Comparison of ENCODE assay signal across 15 cellular contexts in genomic region chr7:24835643-24836042, GRCh38.
DNase-seq lines count a peak whose midpoint lies in the region; ATAC-seq and TF ChIP-seq lines count a peak whose summit lies in the region.
"Had no signal": no experiment of that assay in that cellular context is flagged by ENCODE, and none has a peak within 500 bp of the region (broad histone marks: within the 10 kb centered on the region; RNA-seq: fewer than 3 reads in every experiment).

No MANE protein-coding gene starts in this region.

- no peak for DNase-seq in activated naive CD8-positive, alpha-beta T cell treated with anti-CD3 and anti-CD28 coated beads for 36 hours
- DNase-seq in PC-9 (no peak), CD1c-positive myeloid dendritic cell (ENCODE audit: extremely low spot score) (no peak), suprapubic skin (ENCODE audit: low spot score in 2 of 2) (no peak)
- DNase-seq: amygdala, cortex of kidney, DMS79 treated with DMSO at 0.1 percent for 48 hours, NCI-H2227 treated with DMSO at 0.1 percent for 48 hours, PC-3 had no signal

- H4K20me1 ChIP-seq in PC-9 (ENCODE audit: insufficient read depth) = no peaks in the 10 kb centered on the region

- no peak overlapping the region for H3K27ac Mint-ChIP-seq in activated naive CD8-positive, alpha-beta T cell
- no peak overlapping the region for H3K27ac Mint-ChIP-seq in activated naive CD8-positive, alpha-beta T cell treated with anti-CD3 and anti-CD28 coated beads for 36 hours
- peak overlapping the region; percentile 83 to 99 (median 98) for H3K27ac Mint-ChIP-seq in IgD-negative memory B cell
- H3K27ac Mint-ChIP-seq in stimulated activated memory B cell treated with anti-CD40 and anti-IgM and Interleukin-4, amounts not matched to agents 10 μg/mL and 1 μg/mL and 100 μg/mL, for 72 hours = peak overlapping the region; percentile 98

- no peak for TF ChIP-seq POLR2A in suprapubic skin (IDR thresholded peaks at IDR 0.05)

- no peak for TF ChIP-seq CTCF in PC-9 (conservative IDR thresholded peaks at IDR 0.05)
- TF ChIP-seq CTCF in suprapubic skin (IDR thresholded peaks at IDR 0.05) = no peak

- no peaks in the 10 kb centered on the region for H3K27me3 ChIP-seq in PC-9 (ENCODE audit: insufficient read depth, low read depth)
- no peaks in the 10 kb centered on the region for H3K27me3 ChIP-seq in suprapubic skin

- no TSS peak for BruUV-seq in PC-9 (replicated peaks; lab: Mats Ljungman, UMichigan)

- no peaks in the 10 kb centered on the region for H3K9me2 ChIP-seq in PC-9 (ENCODE audit: insufficient read depth)

- no peak overlapping the region for H3K4me3 ChIP-seq in PC-9
- H3K4me3 ChIP-seq in suprapubic skin = no peak overlapping the region

- H3K27me3 Mint-ChIP-seq in activated naive CD8-positive, alpha-beta T cell = no peaks in the 10 kb centered on the region
- H3K27me3 Mint-ChIP-seq in activated naive CD8-positive, alpha-beta T cell treated with anti-CD3 and anti-CD28 coated beads for 36 hours = no peaks in the 10 kb centered on the region
- H3K27me3 Mint-ChIP-seq in IgD-negative memory B cell = no peaks in the 10 kb centered on the region
- no peaks in the 10 kb centered on the region for H3K27me3 Mint-ChIP-seq in stimulated activated memory B cell treated with anti-CD40 and anti-IgM and Interleukin-4, amounts not matched to agents 10 μg/mL and 1 μg/mL and 100 μg/mL, for 72 hours

- H3K36me3 ChIP-seq in PC-9 (ENCODE audit: low read depth) = peaks cover 4% of the 10 kb centered on the region
- H3K36me3 ChIP-seq in suprapubic skin = peaks cover 10% of the 10 kb centered on the region

- no peaks in the 10 kb centered on the region for H3K4me1 ChIP-seq in PC-9 (replicated peaks; ENCODE audit: insufficient read depth)
- H3K4me1 ChIP-seq in suprapubic skin = peaks cover 6% of the 10 kb centered on the region
- H3K4me1 ChIP-seq: parathyroid adenoma had no signal

- CTCF ChIA-PET in PC-9 (lab: Charles Lee) = no interaction called here

- no peak for TF ChIP-seq EP300 in suprapubic skin (IDR thresholded peaks at IDR 0.05)

- peaks cover 27% of the 10 kb centered on the region for H3K36me3 Mint-ChIP-seq in activated naive CD8-positive, alpha-beta T cell
- H3K36me3 Mint-ChIP-seq in activated naive CD8-positive, alpha-beta T cell treated with anti-CD3 and anti-CD28 coated beads for 36 hours = peaks cover 49% of the 10 kb centered on the region
- H3K36me3 Mint-ChIP-seq in IgD-negative memory B cell = peaks cover 3% of the 10 kb centered on the region
- peaks cover 31% of the 10 kb centered on the region for H3K36me3 Mint-ChIP-seq in stimulated activated memory B cell treated with anti-CD40 and anti-IgM and Interleukin-4, amounts not matched to agents 10 μg/mL and 1 μg/mL and 100 μg/mL, for 72 hours

- peak; percentile 1 for ATAC-seq in GM21717 (IDR thresholded peaks at IDR 0.05; ENCODE audit: unreplicated experiment)
- ATAC-seq in stimulated activated memory B cell treated with anti-CD40 and anti-IgM and Interleukin-4, amounts not matched to agents 10 μg/mL and 1 μg/mL and 100 μg/mL, for 72 hours = peak; percentile 18
- ATAC-seq: PC-3 had no signal

- H3K27ac ChIP-seq in PC-9 (no peak overlapping the region), suprapubic skin (no peak overlapping the region)
- H3K27ac ChIP-seq: parathyroid adenoma had no signal

- POLR2A ChIA-PET in PC-9 (lab: Charles Lee; ENCODE audit: unreplicated experiment) = no interaction called here

- no peaks in the 10 kb centered on the region for H3K9me3 ChIP-seq in PC-9 (ENCODE audit: insufficient read depth, low read depth)
- no peaks in the 10 kb centered on the region for H3K9me3 ChIP-seq in suprapubic skin

- intact Hi-C loops in PC-9 (cut with micrococcal nuclease; ENCODE audit: unreplicated experiment) = no loop called here

- H3K4me3 Mint-ChIP-seq in activated naive CD8-positive, alpha-beta T cell = peak overlapping the region; percentile 20
- no peak overlapping the region for H3K4me3 Mint-ChIP-seq in activated naive CD8-positive, alpha-beta T cell treated with anti-CD3 and anti-CD28 coated beads for 36 hours
- H3K4me3 Mint-ChIP-seq in IgD-negative memory B cell = peak overlapping the region in 2 of 4 donors; percentile 59 to 98
- H3K4me3 Mint-ChIP-seq in stimulated activated memory B cell treated with anti-CD40 and anti-IgM and Interleukin-4, amounts not matched to agents 10 μg/mL and 1 μg/mL and 100 μg/mL, for 72 hours = no peak overlapping the region
- H3K4me3 Mint-ChIP-seq: T-helper 1 cell treated with Interleukin-12 subunit alpha and Interleukin-12 subunit beta and Interleukin-4 antibody, amounts not matched to agents 30 μg/mL and 1 μg/mL, for 36 hours had no signal

- H3K4me1 Mint-ChIP-seq in activated naive CD8-positive, alpha-beta T cell (ENCODE audit: low read depth) = peaks cover 29% of the 10 kb centered on the region
- H3K4me1 Mint-ChIP-seq in activated naive CD8-positive, alpha-beta T cell treated with anti-CD3 and anti-CD28 coated beads for 36 hours = peaks cover 26% of the 10 kb centered on the region
- peaks cover 51 to 60% (median 55%) of the 10 kb centered on the region in 3 donors for H3K4me1 Mint-ChIP-seq in IgD-negative memory B cell
- peaks cover 73% of the 10 kb centered on the region for H3K4me1 Mint-ChIP-seq in stimulated activated memory B cell treated with anti-CD40 and anti-IgM and Interleukin-4, amounts not matched to agents 10 μg/mL and 1 μg/mL and 100 μg/mL, for 72 hours

- H2AFZ ChIP-seq in PC-9 = no peak overlapping the region
- H2AFZ ChIP-seq: parathyroid adenoma had no signal

- H3K4me2 ChIP-seq in PC-9 = no peak overlapping the region

- peaks cover 7% of the 10 kb centered on the region; the same call in 1 of the 2 replicates for H3F3A ChIP-seq in PC-9 (ENCODE audit: insufficient read depth, low read depth)

- no peaks in the 10 kb centered on the region for H3K9me3 Mint-ChIP-seq in activated naive CD8-positive, alpha-beta T cell (ENCODE audit: low read depth)
- no peaks in the 10 kb centered on the region for H3K9me3 Mint-ChIP-seq in activated naive CD8-positive, alpha-beta T cell treated with anti-CD3 and anti-CD28 coated beads for 36 hours
- no peaks in the 10 kb centered on the region for H3K9me3 Mint-ChIP-seq in IgD-negative memory B cell
- H3K9me3 Mint-ChIP-seq in stimulated activated memory B cell treated with anti-CD40 and anti-IgM and Interleukin-4, amounts not matched to agents 10 μg/mL and 1 μg/mL and 100 μg/mL, for 72 hours = no peaks in the 10 kb centered on the region
- H3K9me3 Mint-ChIP-seq: T-helper 1 cell treated with Interleukin-12 subunit alpha and Interleukin-12 subunit beta and Interleukin-4 antibody, amounts not matched to agents 30 μg/mL and 1 μg/mL, for 36 hours had no signal

- WGBS in suprapubic skin = 81% methylated on average over 3 of the region's 3 CpGs

- no peaks in the 10 kb centered on the region for H3K79me2 ChIP-seq in PC-9 (ENCODE audit: low read depth)
- H3K79me2 ChIP-seq: parathyroid adenoma had no signal

Comparison
In these comparisons a context has a peak if more than half of its experiments do, and no peak if none do; other contexts are left out.
1. H3K27ac Mint-ChIP-seq: peak in IgD-negative memory B cell (3 of 3) and stimulated activated memory B cell treated with anti-CD40 and anti-IgM and Interleukin-4, amounts not matched to agents 10 μg/mL and 1 μg/mL and 100 μg/mL, for 72 hours (single experiment); none in activated naive CD8-positive, alpha-beta T cell (single experiment) and activated naive CD8-positive, alpha-beta T cell treated with anti-CD3 and anti-CD28 coated beads for 36 hours (single experiment).